32 cellular contexts compared by ENCODE assay signal in genomic region chr18:46570134-46570533, GRCh38.
"Had no signal": no experiment of that assay in that cellular context is flagged by ENCODE, and none has a peak within 500 bp of the region (broad histone marks: within the 10 kb centered on the region; RNA-seq: fewer than 3 reads in every experiment).

No MANE protein-coding gene starts in this region.

- H2AFZ ChIP-seq: parathyroid adenoma had no signal

- ATAC-seq: naive thymus-derived CD8-positive, alpha-beta T cell; natural killer cell treated with Interleukin-12 subunit alpha and Interleukin-12 subunit beta and Interleukin-15 and Interleukin-18, amount 100 ng/mL, for 72 hours; psoas muscle; right cardiac atrium; right lobe of liver; stimulated activated memory B cell treated with anti-CD40 and anti-IgM and Interleukin-4, amounts not matched to agents 10 μg/mL and 1 μg/mL and 100 μg/mL, for 72 hours; stimulated activated naive CD8-positive, alpha-beta T cell treated with anti-CD3 and anti-CD28 coated beads, Interleukin-15, amount 100 ng/mL, for 72 hours; stimulated activated naive CD8-positive, alpha-beta T cell treated with anti-CD3 and anti-CD28 coated beads, Interleukin-15, Interleukin-2, amounts not matched to agents 100 U/mL and 50 U/mL, for 24 hours; upper lobe of right lung had no signal

- H3K36me3 Mint-ChIP-seq: naive B cell; naive thymus-derived CD8-positive, alpha-beta T cell; natural killer cell treated with Interleukin-12 subunit alpha and Interleukin-12 subunit beta and Interleukin-15 and Interleukin-18, amount 100 ng/mL, for 72 hours; stimulated activated memory B cell treated with anti-CD40 and anti-IgM and Interleukin-4, amounts not matched to agents 10 μg/mL and 1 μg/mL and 100 μg/mL, for 72 hours; type B pancreatic cell had no signal

- H3K36me3 ChIP-seq: ovary, right lobe of liver, sigmoid colon, thoracic aorta, thyroid gland, tibial nerve, upper lobe of right lung, uterus had no signal

- H3K9me3 ChIP-seq: neutrophil, ovary, psoas muscle, right lobe of liver, sigmoid colon, spleen, thoracic aorta, thyroid gland, tibial nerve, upper lobe of right lung, uterus had no signal

- H3K4me3 ChIP-seq: ovary, psoas muscle, right lobe of liver, sigmoid colon, spleen, thoracic aorta, thyroid gland, tibial nerve, upper lobe of right lung, uterus had no signal

- H3K4me1 Mint-ChIP-seq: naive B cell; naive thymus-derived CD8-positive, alpha-beta T cell; stimulated activated memory B cell treated with anti-CD40 and anti-IgM and Interleukin-4, amounts not matched to agents 10 μg/mL and 1 μg/mL and 100 μg/mL, for 72 hours had no signal

- H3K4me3 Mint-ChIP-seq: naive B cell; naive thymus-derived CD8-positive, alpha-beta T cell; natural killer cell treated with Interleukin-12 subunit alpha and Interleukin-12 subunit beta and Interleukin-15 and Interleukin-18, amount 100 ng/mL, for 72 hours; nephron progenitor cell; neural crest cell; stimulated activated memory B cell treated with anti-CD40 and anti-IgM and Interleukin-4, amounts not matched to agents 10 μg/mL and 1 μg/mL and 100 μg/mL, for 72 hours; stimulated activated naive CD8-positive, alpha-beta T cell treated with anti-CD3 and anti-CD28 coated beads, Interleukin-15, amount 100 ng/mL, for 72 hours; type B pancreatic cell had no signal

- H3K27me3 ChIP-seq: neutrophil, ovary, right lobe of liver, sigmoid colon, spleen, thyroid gland, tibial nerve, upper lobe of right lung, uterus had no signal

- H3K9me3 Mint-ChIP-seq: naive thymus-derived CD8-positive, alpha-beta T cell; natural killer cell treated with Interleukin-12 subunit alpha and Interleukin-12 subunit beta and Interleukin-15 and Interleukin-18, amount 100 ng/mL, for 72 hours; nephron progenitor cell; neural crest cell; stimulated activated memory B cell treated with anti-CD40 and anti-IgM and Interleukin-4, amounts not matched to agents 10 μg/mL and 1 μg/mL and 100 μg/mL, for 72 hours; stimulated activated naive CD8-positive, alpha-beta T cell treated with anti-CD3 and anti-CD28 coated beads, Interleukin-15, amount 100 ng/mL, for 72 hours; type B pancreatic cell had no signal

- H3K79me2 ChIP-seq: parathyroid adenoma had no signal

- H3K27ac Mint-ChIP-seq: naive thymus-derived CD8-positive, alpha-beta T cell; natural killer cell treated with Interleukin-12 subunit alpha and Interleukin-12 subunit beta and Interleukin-15 and Interleukin-18, amount 100 ng/mL, for 72 hours; nephron progenitor cell; progenitor cell of endocrine pancreas; stimulated activated memory B cell treated with anti-CD40 and anti-IgM and Interleukin-4, amounts not matched to agents 10 μg/mL and 1 μg/mL and 100 μg/mL, for 72 hours; stimulated activated naive CD8-positive, alpha-beta T cell treated with anti-CD3 and anti-CD28 coated beads, Interleukin-15, amount 100 ng/mL, for 72 hours; type B pancreatic cell had no signal

- H3K9ac ChIP-seq: parathyroid adenoma had no signal

- H3K27ac ChIP-seq: neutrophil, ovary, parathyroid adenoma, psoas muscle, right lobe of liver, sigmoid colon, spleen, thoracic aorta, thyroid gland, tibial nerve, upper lobe of right lung, uterus had no signal

- DNase-seq: naive B cell; naive thymus-derived CD8-positive, alpha-beta T cell; nephron progenitor cell; nucleus accumbens; ovary; posterior cingulate gyrus; psoas muscle; right cardiac atrium; right lobe of liver; sigmoid colon; small intestine; spleen; stimulated activated CD4-positive, alpha-beta T cell treated with anti-CD3 and anti-CD28 coated beads, Interleukin-12 subunit alpha, Interleukin-12 subunit beta, amount 100 ng/mL, for 4 hours; stimulated activated CD4-positive, alpha-beta T cell treated with anti-CD3 and anti-CD28 coated beads, Interleukin-1b, Interleukin-23, amount 100 ng/mL, for 48 hours; stimulated activated CD4-positive, alpha-beta T cell treated with anti-CD3 and anti-CD28 coated beads, Interleukin-4, amount 100 ng/mL, for 1 hour; stimulated activated CD4-positive, alpha-beta T cell treated with anti-CD3 and anti-CD28 coated beads, Interleukin-4, amount 100 ng/mL, for 4 hours; stimulated activated CD8-positive, alpha-beta memory T cell treated with anti-CD3 and anti-CD28 coated beads, Interleukin-4, amount 100 ng/mL, for 48 hours; stimulated activated naive CD4-positive, alpha-beta T cell; stimulated activated naive CD8-positive, alpha-beta T cell treated with anti-CD3 and anti-CD28 coated beads, Interleukin-15, amount 100 ng/mL, for 72 hours; stimulated activated naive CD8-positive, alpha-beta T cell treated with anti-CD3 and anti-CD28 coated beads, Interleukin-15, Interleukin-2, amounts not matched to agents 100 U/mL and 50 U/mL, for 24 hours; thyroid gland; upper lobe of right lung; uterus had no signal

- H3K4me1 ChIP-seq: parathyroid adenoma, psoas muscle, right lobe of liver, sigmoid colon, spleen, tibial nerve, upper lobe of right lung, uterus had no signal
